8 cellular contexts compared by ENCODE assay signal in the genomic region with DNA sequence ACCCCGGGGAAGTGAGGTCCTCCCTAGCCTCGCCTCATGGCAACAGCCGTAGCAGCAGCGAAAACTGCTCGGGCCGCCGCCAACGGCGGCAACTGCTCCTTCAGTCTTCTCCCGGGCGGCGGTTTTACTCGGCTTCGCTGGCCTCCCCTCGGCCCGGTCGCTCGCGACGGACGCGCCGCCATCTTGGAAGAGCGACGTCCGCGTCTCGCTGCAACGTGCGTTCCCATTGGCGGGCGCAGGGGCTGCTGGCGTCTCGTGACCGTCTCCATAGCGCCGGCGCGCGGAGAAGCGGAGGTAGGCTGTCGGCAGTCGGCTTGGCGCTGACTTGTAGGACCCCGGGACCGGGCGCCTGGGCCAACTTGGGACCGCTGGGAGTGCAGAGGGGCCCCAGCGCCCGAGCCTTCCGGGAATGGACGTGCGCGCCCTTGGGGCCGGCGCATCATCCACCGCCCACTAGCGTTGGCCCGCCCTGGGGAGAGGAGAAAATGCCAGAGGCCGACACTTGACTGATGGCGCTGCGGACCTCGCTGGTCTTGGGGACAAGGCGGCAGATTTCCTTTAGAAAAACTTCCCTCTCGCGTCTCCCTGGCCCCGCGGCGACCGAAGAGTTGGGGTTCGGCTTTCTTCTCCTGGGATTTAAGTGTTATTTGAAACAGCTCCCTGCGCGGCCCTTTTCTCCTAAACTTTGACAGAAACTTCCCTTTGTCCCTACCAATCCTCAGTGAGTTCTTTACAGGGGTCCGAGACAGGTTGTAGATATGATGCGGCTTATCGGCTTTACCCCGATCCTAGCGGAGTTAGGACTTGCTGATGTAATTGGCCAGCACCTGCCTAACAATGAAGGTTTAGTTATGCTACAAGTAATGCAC. TPM values are rescaled to one million over a fixed set of nuclear protein-coding genes. Genes with fewer than 3 reads are reported as not detected.
DNase-seq lines count a peak whose midpoint lies in the region; ATAC-seq, FAIRE-seq and TF ChIP-seq lines count a peak whose summit lies in the region.

A gene with protein sequence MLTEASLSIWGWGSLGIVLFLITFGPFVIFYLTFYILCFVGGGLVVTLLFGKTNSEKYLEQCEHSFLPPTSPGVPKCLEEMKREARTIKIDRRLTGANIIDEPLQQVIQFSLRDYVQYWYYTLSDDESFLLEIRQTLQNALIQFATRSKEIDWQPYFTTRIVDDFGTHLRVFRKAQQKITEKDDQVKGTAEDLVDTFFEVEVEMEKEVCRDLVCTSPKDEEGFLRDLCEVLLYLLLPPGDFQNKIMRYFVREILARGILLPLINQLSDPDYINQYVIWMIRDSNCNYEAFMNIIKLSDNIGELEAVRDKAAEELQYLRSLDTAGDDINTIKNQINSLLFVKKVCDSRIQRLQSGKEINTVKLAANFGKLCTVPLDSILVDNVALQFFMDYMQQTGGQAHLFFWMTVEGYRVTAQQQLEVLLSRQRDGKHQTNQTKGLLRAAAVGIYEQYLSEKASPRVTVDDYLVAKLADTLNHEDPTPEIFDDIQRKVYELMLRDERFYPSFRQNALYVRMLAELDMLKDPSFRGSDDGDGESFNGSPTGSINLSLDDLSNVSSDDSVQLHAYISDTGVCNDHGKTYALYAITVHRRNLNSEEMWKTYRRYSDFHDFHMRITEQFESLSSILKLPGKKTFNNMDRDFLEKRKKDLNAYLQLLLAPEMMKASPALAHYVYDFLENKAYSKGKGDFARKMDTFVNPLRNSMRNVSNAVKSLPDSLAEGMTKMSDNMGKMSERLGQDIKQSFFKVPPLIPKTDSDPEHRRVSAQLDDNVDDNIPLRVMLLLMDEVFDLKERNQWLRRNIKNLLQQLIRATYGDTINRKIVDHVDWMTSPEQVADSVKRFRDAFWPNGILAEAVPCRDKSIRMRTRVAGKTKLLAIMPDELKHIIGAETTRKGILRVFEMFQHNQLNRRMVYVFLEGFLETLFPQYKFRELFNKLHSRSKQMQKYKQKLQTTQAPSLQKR (minus strand): TSS at position 193 of the 869 bp plus-strand sequence. CDS start 199 bp downstream, outside the sequence.

- H2AFZ ChIP-seq in astrocyte (ENCODE audit: low read depth, low read length): peak within 1 kb of the TSS; percentile 96

- H3K4me1 Mint-ChIP-seq in T-helper 2 cell treated with Interferon-gamma antibody and Interleukin-4, amounts not matched to agents 5 μg/mL and 100 μg/mL, for 36 hours (ENCODE audit: low read depth): peaks cover 31% of the 10 kb centered on the region
- H3K4me1 Mint-ChIP-seq in astrocyte (ENCODE audit: low read depth, unreplicated experiment): peaks cover 7% of the 10 kb centered on the region

- H3K36me3 Mint-ChIP-seq in T-helper 2 cell treated with Interferon-gamma antibody and Interleukin-4, amounts not matched to agents 5 μg/mL and 100 μg/mL, for 36 hours (ENCODE audit: low read depth): peaks cover 3% of the 10 kb centered on the region
- no peaks in the 10 kb centered on the region for H3K36me3 Mint-ChIP-seq in astrocyte (ENCODE audit: low read depth, unreplicated experiment)

- H3K27ac ChIP-seq in astrocyte (ENCODE audit: low read depth, low read length): peak within 1 kb of the TSS; percentile 96

- H3K27me3 Mint-ChIP-seq in T-helper 2 cell treated with Interferon-gamma antibody and Interleukin-4, amounts not matched to agents 5 μg/mL and 100 μg/mL, for 36 hours (ENCODE audit: low read depth): peaks cover 21% of the 10 kb centered on the region
- H3K27me3 Mint-ChIP-seq in astrocyte (ENCODE audit: low read depth, unreplicated experiment): no peaks in the 10 kb centered on the region

- H3K36me3 ChIP-seq in astrocyte (ENCODE audit: insufficient read depth, low read length): no peaks in the 10 kb centered on the region

- H3K4me3 ChIP-seq in astrocyte (ENCODE audit: insufficient read depth, low read depth, low read length): peak within 1 kb of the TSS; percentile 97

- no peak for TF ChIP-seq CTCF in astrocyte (IDR thresholded peaks at IDR 0.05; ENCODE audit: insufficient read depth, low read depth, low read length)

- peak within 1 kb of the TSS; percentile 99 for H3K9ac ChIP-seq in astrocyte (ENCODE audit: low read length)

- ATAC-seq in GM18505 (IDR thresholded peaks at IDR 0.05; ENCODE audit: unreplicated experiment) (peak; percentile 95), HG02973 (IDR thresholded peaks at IDR 0.05; ENCODE audit: unreplicated experiment) (peak; percentile 93)

- peak; percentile 89 for TF ChIP-seq POLR2A in GM18505 (IDR thresholded peaks at IDR 0.05; ENCODE audit: borderline replicate concordance, extremely low read depth, insufficient read depth, insufficient read length)

- H3K79me2 ChIP-seq in astrocyte (ENCODE audit: insufficient read depth, low read length): peaks cover 47% of the 10 kb centered on the region

- H3K4me2 ChIP-seq in astrocyte (ENCODE audit: low read length): peak within 1 kb of the TSS; percentile 96

- no peaks in the 10 kb centered on the region for H4K20me1 ChIP-seq in astrocyte (ENCODE audit: insufficient read depth, low read length)

- peak within 1 kb of the TSS; percentile 94 for H3K27ac Mint-ChIP-seq in T-helper 2 cell treated with Interferon-gamma antibody and Interleukin-4, amounts not matched to agents 5 μg/mL and 100 μg/mL, for 36 hours
- peak within 1 kb of the TSS; percentile 90 for H3K27ac Mint-ChIP-seq in astrocyte (ENCODE audit: unreplicated experiment)

- H3K4me3 Mint-ChIP-seq in T-helper 2 cell treated with Interferon-gamma antibody and Interleukin-4, amounts not matched to agents 5 μg/mL and 100 μg/mL, for 36 hours: peak within 1 kb of the TSS; percentile 93
- H3K4me3 Mint-ChIP-seq in astrocyte (ENCODE audit: unreplicated experiment): peak within 1 kb of the TSS; percentile 95

- no peaks in the 10 kb centered on the region for H3K27me3 ChIP-seq in astrocyte (ENCODE audit: insufficient read depth, low read length)

- peaks cover 7% of the 10 kb centered on the region for H3K4me1 ChIP-seq in astrocyte (ENCODE audit: insufficient read depth, low read length)

- no peaks in the 10 kb centered on the region for H3K9me3 ChIP-seq in astrocyte (ENCODE audit: insufficient read depth, low read depth, low read length)

- no peaks in the 10 kb centered on the region for H3K9me3 Mint-ChIP-seq in T-helper 2 cell treated with Interferon-gamma antibody and Interleukin-4, amounts not matched to agents 5 μg/mL and 100 μg/mL, for 36 hours
- no peaks in the 10 kb centered on the region for H3K9me3 Mint-ChIP-seq in astrocyte (ENCODE audit: unreplicated experiment)

- no peak for FAIRE-seq in astrocyte (lab: Jason Lieb, UNC)

- DNase-seq in NCI-H1930 (lab: John Stamatoyannopoulos, UW) (peak; percentile 87), astrocyte (ENCODE audit: low read depth) (peak; percentile 83), hepatic stellate cell (ENCODE audit: low spot score) (peak; percentile 93), renal cortical epithelial cell (ENCODE audit: low read depth) (peak; percentile 72), AML-193 (lab: John Stamatoyannopoulos, UW) (no peak)
- DNase-seq in T-helper 2 cell treated with Interferon-gamma antibody and Interleukin-4, amounts not matched to agents 5 μg/mL and 100 μg/mL, for 36 hours (ENCODE audit: low spot score): peak; percentile 87

RNA-seq across cellular contexts. Expression of the gene that starts here (rescaled TPM):
- 32.9 and 39.7 TPM in 2 replicates for total RNA-seq in astrocyte
- total RNA-seq in renal cortical epithelial cell: 29.7 and 56.0 TPM in 2 replicates

Comparison
In these comparisons a context has a peak if more than half of its experiments do, and no peak if none do; other contexts are left out.
1. DNase-seq: peak in NCI-H1930 (2 of 2), T-helper 2 cell treated with Interferon-gamma antibody and Interleukin-4, amounts not matched to agents 5 μg/mL and 100 μg/mL, for 36 hours (single experiment), astrocyte (single experiment), hepatic stellate cell (single experiment) and renal cortical epithelial cell (single experiment); none in AML-193 (0 of 2).